In the genomic region with DNA sequence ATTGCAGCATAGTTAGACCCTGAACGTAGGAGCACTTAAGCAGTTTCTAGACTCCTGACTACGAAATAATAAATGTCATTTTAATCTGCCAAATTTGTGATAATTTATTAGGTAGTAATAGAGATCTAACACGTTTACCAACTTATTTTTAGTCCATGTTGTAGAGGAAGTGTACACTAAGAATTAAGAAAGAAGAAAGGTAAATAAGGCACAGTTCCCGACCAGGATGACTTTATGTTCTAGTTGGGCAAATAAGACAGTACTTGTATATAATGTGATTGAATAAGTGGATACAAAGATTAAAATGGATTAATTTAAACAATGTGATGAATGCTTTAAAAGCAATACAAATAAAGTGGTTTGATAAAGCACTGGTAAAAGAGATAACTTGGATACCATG, we compare ENCODE assay signal across 22 cellular contexts.
DNase-seq lines count a peak whose midpoint lies in the region; ATAC-seq, FAIRE-seq and TF ChIP-seq lines count a peak whose summit lies in the region.
"Had no signal": no experiment of that assay in that cellular context is flagged by ENCODE, and none has a peak within 500 bp of the region (broad histone marks: within the 10 kb centered on the region; RNA-seq: fewer than 3 reads in every experiment).

No MANE protein-coding gene starts in this region.

- no peak for TF ChIP-seq EP300 in transverse colon (IDR thresholded peaks at IDR 0.05; ENCODE audit: low read depth)

- ATAC-seq in GM18517 (IDR thresholded peaks at IDR 0.05; ENCODE audit: unreplicated experiment): no peak
- ATAC-seq in HG03378 (IDR thresholded peaks at IDR 0.05; ENCODE audit: unreplicated experiment): no peak
- ATAC-seq: A549; CD8-positive, alpha-beta T cell; GM12878 had no signal

- H3K79me2 ChIP-seq in SU-DHL-6 (ENCODE audit: insufficient read depth, low read length) (no peaks in the 10 kb centered on the region), neural progenitor cell (ENCODE audit: low read depth) (no peaks in the 10 kb centered on the region)

- H3K9me3 Mint-ChIP-seq in neural progenitor cell: no peaks in the 10 kb centered on the region

- no peaks in the 10 kb centered on the region for H3K36me3 Mint-ChIP-seq in neural progenitor cell
- H3K36me3 Mint-ChIP-seq: CD8-positive, alpha-beta T cell had no signal

- no peaks in the 10 kb centered on the region for H3K4me1 ChIP-seq in neural progenitor cell
- H3K4me1 ChIP-seq in transverse colon: no peaks in the 10 kb centered on the region
- H3K4me1 ChIP-seq: A549; BLaER1 treated with 17β-estradiol and CSF1 and Interleukin-3, amounts not matched to agents 10 nM and 100 nM; Caco-2 had no signal

- no peak overlapping the region for H3K27ac Mint-ChIP-seq in neural progenitor cell
- H3K27ac Mint-ChIP-seq: B cell; CD4-positive, alpha-beta T cell; CD8-positive, alpha-beta T cell had no signal

- H3K27ac ChIP-seq in SU-DHL-6 (ENCODE audit: low read depth, low read length) (no peak overlapping the region), neural progenitor cell (no peak overlapping the region), transverse colon (no peak overlapping the region)
- H3K27ac ChIP-seq: A549; BLaER1 treated with 17β-estradiol and CSF1 and Interleukin-3, amounts not matched to agents 10 nM and 100 nM; C4-2B had no signal

- H3K9me2 ChIP-seq in SU-DHL-6 (replicated peaks; ENCODE audit: insufficient read depth, low read length): no peaks in the 10 kb centered on the region

- H3K4me1 Mint-ChIP-seq in neural progenitor cell: no peaks in the 10 kb centered on the region
- H3K4me1 Mint-ChIP-seq: B cell had no signal

- no peaks in the 10 kb centered on the region for H3K36me3 ChIP-seq in SU-DHL-6 (ENCODE audit: low read length)
- no peaks in the 10 kb centered on the region for H3K36me3 ChIP-seq in neural progenitor cell
- H3K36me3 ChIP-seq in transverse colon: no peaks in the 10 kb centered on the region
- H3K36me3 ChIP-seq: BLaER1 treated with 17β-estradiol and CSF1 and Interleukin-3, amounts not matched to agents 10 nM and 100 nM had no signal

- in situ Hi-C loops in transverse colon (cut with MboI; ENCODE audit: low pct_ligation_motif_present in 1 of 4, low pct_unique_long_range_greater_than_20kb in 1 of 4, low sequenced_read_pairs in 3 of 4): no loop called here

- TF ChIP-seq POLR2A in transverse colon (IDR thresholded peaks at IDR 0.05): no peak

- H2AFZ ChIP-seq in SU-DHL-6 (ENCODE audit: low read depth, low read length, severe bottlenecking) (peak overlapping the region; percentile 23), neural progenitor cell (replicated peaks) (peak overlapping the region; percentile 40)

- no peaks in the 10 kb centered on the region for H3K27me3 ChIP-seq in SU-DHL-6 (ENCODE audit: low read length)
- H3K27me3 ChIP-seq in neural progenitor cell: no peaks in the 10 kb centered on the region
- H3K27me3 ChIP-seq in transverse colon: no peaks in the 10 kb centered on the region
- H3K27me3 ChIP-seq: BLaER1 treated with 17β-estradiol and CSF1 and Interleukin-3, amounts not matched to agents 10 nM and 100 nM had no signal

- H4K20me1 ChIP-seq in SU-DHL-6 (ENCODE audit: low read depth, low read length): no peaks in the 10 kb centered on the region
- H4K20me1 ChIP-seq in neural progenitor cell (ENCODE audit: low read depth): no peaks in the 10 kb centered on the region
- H4K20me1 ChIP-seq: BLaER1 treated with 17β-estradiol and CSF1 and Interleukin-3, amounts not matched to agents 10 nM and 100 nM had no signal

- H3K4me3 ChIP-seq in SU-DHL-6 (ENCODE audit: insufficient read depth, low read length, poor library complexity, severe bottlenecking): no peak overlapping the region
- H3K4me3 ChIP-seq in neural progenitor cell: no peak overlapping the region
- no peak overlapping the region for H3K4me3 ChIP-seq in transverse colon
- H3K4me3 ChIP-seq: A549; BLaER1 treated with 17β-estradiol and CSF1 and Interleukin-3, amounts not matched to agents 10 nM and 100 nM; GM12878 had no signal

- no peaks in the 10 kb centered on the region for H3K9me3 ChIP-seq in SU-DHL-6 (ENCODE audit: insufficient read depth, low read length)
- peaks cover 4% of the 10 kb centered on the region for H3K9me3 ChIP-seq in neural progenitor cell (ENCODE audit: low read depth)
- H3K9me3 ChIP-seq in transverse colon: no peaks in the 10 kb centered on the region
- H3K9me3 ChIP-seq: A549; BLaER1 treated with 17β-estradiol and CSF1 and Interleukin-3, amounts not matched to agents 10 nM and 100 nM; Caco-2 had no signal

- intact Hi-C loops in transverse colon (cut with DNase I; ENCODE audit: low total_unique reads): no loop called here

- TF ChIP-seq CTCF in SU-DHL-6 (IDR thresholded peaks at IDR 0.05; ENCODE audit: insufficient read depth, low read length, poor library complexity, severe bottlenecking): no peak
- TF ChIP-seq CTCF in neural progenitor cell (IDR thresholded peaks at IDR 0.05): no peak
- TF ChIP-seq CTCF in transverse colon (IDR thresholded peaks at IDR 0.05): no peak

- DNase-seq in neural progenitor cell (ENCODE audit: low spot score): no peak
- no peak for DNase-seq in transverse colon
- DNase-seq: AML-193; Caco-2; Calu3; CD4-positive, alpha-beta T cell; CD8-positive, alpha-beta T cell; DMS79 treated with DMSO at 0.1 percent for 48 hours; GDM1 had no signal

- peak; percentile 8 for FAIRE-seq in G401.6 (lab: Jason Lieb, UNC)
- FAIRE-seq: A549, D721Med, GM12878, GM12892, GM18507, GM19239 had no signal

- 29 to 32% methylated on average over 4 of the region's 4 CpGs for WGBS in transverse colon (ENCODE audit: low coverage in 1 of 2), 2 donors

- H3K27me3 Mint-ChIP-seq in neural progenitor cell (ENCODE audit: insufficient read depth, low read depth): no peaks in the 10 kb centered on the region
- H3K27me3 Mint-ChIP-seq: B cell; CD4-positive, alpha-beta T cell had no signal

- H3K4me2 ChIP-seq in SU-DHL-6 (ENCODE audit: low read depth, low read length, poor library complexity, severe bottlenecking) (no peak overlapping the region), neural progenitor cell (no peak overlapping the region)
- H3K4me2 ChIP-seq: A549; BLaER1 treated with 17β-estradiol and CSF1 and Interleukin-3, amounts not matched to agents 10 nM and 100 nM had no signal

- no peaks in the 10 kb centered on the region for H3F3A ChIP-seq in SU-DHL-6 (ENCODE audit: insufficient read depth)
- no peaks in the 10 kb centered on the region for H3F3A ChIP-seq in neural progenitor cell (ENCODE audit: low read depth)

- H3K9ac ChIP-seq in SU-DHL-6 (ENCODE audit: low read length): no peak overlapping the region
- H3K9ac ChIP-seq in neural progenitor cell: no peak overlapping the region
- H3K9ac ChIP-seq: BLaER1 treated with 17β-estradiol and CSF1 and Interleukin-3, amounts not matched to agents 10 nM and 100 nM had no signal

- no peak overlapping the region for H3K4me3 Mint-ChIP-seq in neural progenitor cell
- H3K4me3 Mint-ChIP-seq: B cell; CD4-positive, alpha-beta T cell; CD8-positive, alpha-beta T cell had no signal
